Comparison of ENCODE assay signal across 30 cellular contexts in the genomic region with DNA sequence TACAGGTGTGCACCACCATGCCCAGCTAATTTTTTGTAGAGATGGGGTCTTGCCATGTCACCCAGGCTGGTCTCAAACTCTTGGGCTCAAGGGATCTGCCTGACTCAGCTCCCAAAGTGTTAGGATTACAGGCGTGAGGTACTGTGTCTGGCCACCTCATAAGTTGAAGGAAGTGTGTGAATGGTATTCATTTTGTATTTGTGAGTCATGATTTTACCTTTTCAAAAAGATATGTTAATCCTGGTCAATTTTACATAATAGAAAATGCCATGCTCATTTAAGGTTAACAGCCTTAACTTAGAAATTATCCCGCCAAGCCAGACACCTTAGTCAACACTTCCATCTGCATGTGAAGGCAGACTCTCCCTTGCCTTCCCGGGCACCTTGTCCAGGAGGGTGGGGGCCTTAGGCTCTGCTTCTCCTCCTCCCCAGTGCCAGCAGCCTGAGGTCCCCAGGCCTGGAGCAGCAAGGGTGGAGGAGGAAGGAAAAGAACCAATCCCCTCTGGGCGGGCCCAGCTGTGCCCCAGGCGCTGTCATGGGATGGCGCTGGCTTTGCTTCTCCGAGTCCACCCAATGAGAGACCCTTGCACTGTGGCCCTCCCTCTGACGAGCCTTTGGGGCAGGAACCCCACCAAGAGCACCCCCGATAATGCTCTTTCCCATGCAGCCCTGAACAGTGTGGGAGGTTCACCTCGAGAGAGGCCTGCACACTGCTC. TPM values are rescaled to one million over a fixed set of nuclear protein-coding genes. Genes with fewer than 3 reads are reported as not detected.
"Had no signal": no experiment of that assay in that cellular context is flagged by ENCODE, and none has a peak within 500 bp of the region (broad histone marks: within the 10 kb centered on the region; RNA-seq: fewer than 3 reads in every experiment).

No MANE protein-coding gene starts in this region.

- H3K4me1 Mint-ChIP-seq: WTC11 had no signal

- H3K27ac ChIP-seq: coronary artery, dorsolateral prefrontal cortex, esophagus muscularis mucosa, left ventricle myocardium inferior, pancreas, prostate gland, sigmoid colon, stomach, thyroid gland, upper lobe of left lung had no signal

- H3K27me3 ChIP-seq: pancreas, thyroid gland, upper lobe of left lung had no signal

- H3K9me3 ChIP-seq: esophagus muscularis mucosa, pancreas, prostate gland, stomach, thyroid gland had no signal

- DNase-seq: activated CD4-positive, alpha-beta T cell treated with anti-CD3 and anti-CD28 coated beads for 1 hour; activated CD4-positive, alpha-beta T cell treated with anti-CD3 and anti-CD28 coated beads, Interleukin-2, amount 10 ng/mL, durations not matched to agents 7 days and 5 days; activated CD8-positive, alpha-beta T cell treated with anti-CD3 and anti-CD28 coated beads for 36 hours; activated naive CD4-positive, alpha-beta T cell; activated T-cell treated with anti-CD3 and anti-CD28 coated beads, Interleukin-2, amount 50 U/mL, for 4 hours; dorsolateral prefrontal cortex; effector memory CD4-positive, alpha-beta T cell; foreskin melanocyte; left ventricle myocardium inferior; midbrain; naive thymus-derived CD4-positive, alpha-beta T cell; retina; sigmoid colon; small intestine; stimulated activated CD4-positive, alpha-beta T cell treated with anti-CD3 and anti-CD28 coated beads, Interleukin-1b, Interleukin-23, amount 100 ng/mL, for 48 hours; stimulated activated CD4-positive, alpha-beta T cell treated with anti-CD3 and anti-CD28 coated beads, Interleukin-4, amount 100 ng/mL, for 4 hours; stimulated activated CD8-positive, alpha-beta memory T cell treated with anti-CD3 and anti-CD28 coated beads, Interleukin-4, amount 100 ng/mL, for 48 hours; stimulated activated naive B cell treated with anti-CD40 and anti-IgM and Interleukin-4, amounts not matched to agents 10 μg/mL and 1 μg/mL and 100 μg/mL, for 72 hours; stomach; T-helper 17 cell; thyroid gland had no signal

- H3K36me3 Mint-ChIP-seq: activated naive CD4-positive, alpha-beta T cell treated with anti-CD3 and anti-CD28 coated beads, Interleukin-2, amount 50 U/mL, for 72 hours; naive thymus-derived CD4-positive, alpha-beta T cell; stimulated activated naive B cell treated with anti-CD40 and anti-IgM and Interleukin-4, amounts not matched to agents 10 μg/mL and 1 μg/mL and 100 μg/mL, for 72 hours; WTC11 had no signal

- H3K9me3 Mint-ChIP-seq: activated CD8-positive, alpha-beta T cell treated with anti-CD3 and anti-CD28 coated beads for 36 hours; activated naive CD4-positive, alpha-beta T cell treated with anti-CD3 and anti-CD28 coated beads, Interleukin-2, amount 50 U/mL, for 72 hours; activated T-cell treated with anti-CD3 and anti-CD28 coated beads, Interleukin-2, amount 50 U/mL, for 4 hours; activated T-helper 17 cell treated with anti-CD3 and anti-CD28 coated beads, Interleukin-2, amount 50 U/mL, for 72 hours had no signal

- H3K27ac Mint-ChIP-seq: activated CD4-positive, alpha-beta T cell treated with anti-CD3 and anti-CD28 coated beads, Interleukin-2, amount 10 ng/mL, durations not matched to agents 7 days and 5 days; activated CD8-positive, alpha-beta T cell treated with anti-CD3 and anti-CD28 coated beads for 36 hours; activated naive CD4-positive, alpha-beta T cell treated with anti-CD3 and anti-CD28 coated beads, Interleukin-2, amount 50 U/mL, for 72 hours; activated T-helper 17 cell treated with anti-CD3 and anti-CD28 coated beads, Interleukin-2, amount 50 U/mL, for 72 hours; memory B cell; stimulated activated naive B cell treated with anti-CD40 and anti-IgM and Interleukin-4, amounts not matched to agents 10 μg/mL and 1 μg/mL and 100 μg/mL, for 72 hours; T-helper 17 cell; WTC11 had no signal

- H3K36me3 ChIP-seq: esophagus muscularis mucosa, left ventricle myocardium inferior, pancreas, prostate gland, sigmoid colon, stomach, thyroid gland, upper lobe of left lung had no signal

- H3K4me1 ChIP-seq: esophagus muscularis mucosa, left ventricle myocardium inferior, prostate gland, sigmoid colon, upper lobe of left lung had no signal

- ATAC-seq: activated CD8-positive, alpha-beta T cell treated with anti-CD3 and anti-CD28 coated beads for 36 hours; activated naive CD4-positive, alpha-beta T cell treated with anti-CD3 and anti-CD28 coated beads, Interleukin-2, amount 50 U/mL, for 72 hours; activated T-cell treated with anti-CD3 and anti-CD28 coated beads, Interleukin-2, amount 50 U/mL, for 4 hours; activated T-helper 17 cell treated with anti-CD3 and anti-CD28 coated beads, Interleukin-2, amount 50 U/mL, for 72 hours; naive thymus-derived CD4-positive, alpha-beta T cell; pancreas; stimulated activated naive B cell treated with anti-CD40 and anti-IgM and Interleukin-4, amounts not matched to agents 10 μg/mL and 1 μg/mL and 100 μg/mL, for 72 hours; T-helper 17 cell; WTC11 had no signal

- H3K4me3 ChIP-seq: coronary artery, dorsolateral prefrontal cortex, esophagus muscularis mucosa, left ventricle myocardium inferior, pancreas, prostate gland, sigmoid colon, stomach, thyroid gland, upper lobe of left lung had no signal

- H3K4me3 Mint-ChIP-seq: activated CD4-positive, alpha-beta T cell treated with anti-CD3 and anti-CD28 coated beads, Interleukin-2, amount 10 ng/mL, durations not matched to agents 7 days and 5 days; activated CD8-positive, alpha-beta T cell treated with anti-CD3 and anti-CD28 coated beads for 36 hours; activated T-cell treated with anti-CD3 and anti-CD28 coated beads, Interleukin-2, amount 50 U/mL, for 4 hours; activated T-helper 17 cell treated with anti-CD3 and anti-CD28 coated beads, Interleukin-2, amount 50 U/mL, for 72 hours; memory B cell; naive thymus-derived CD4-positive, alpha-beta T cell; stimulated activated naive B cell treated with anti-CD40 and anti-IgM and Interleukin-4, amounts not matched to agents 10 μg/mL and 1 μg/mL and 100 μg/mL, for 72 hours; T-helper 17 cell; WTC11 had no signal

RNA-seq across cellular contexts. Expression of gene RNF212, which starts 37.4 kb away (rescaled TPM):
- total RNA-seq: left ventricle myocardium inferior had no signal
